Comparison of ENCODE assay signal across 21 cellular contexts in the genomic region with DNA sequence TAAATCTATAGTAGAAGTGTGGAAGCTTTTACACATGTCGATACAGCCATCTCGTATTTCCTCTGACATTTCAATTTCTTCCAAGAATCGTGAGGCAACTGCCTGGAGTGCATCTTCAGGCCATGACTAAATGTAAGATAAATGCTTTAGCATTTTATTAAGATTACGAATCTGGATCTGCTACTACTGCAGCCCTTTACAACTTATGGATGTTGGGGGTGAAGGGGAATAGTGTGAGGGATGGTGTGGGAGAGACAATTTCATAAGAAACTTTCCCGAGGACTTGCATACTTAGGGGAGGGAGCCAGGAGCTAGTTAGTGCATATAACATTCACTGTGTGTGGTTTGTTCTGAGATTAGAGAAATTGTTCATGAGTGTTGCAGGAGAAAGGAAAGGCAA.
"Had no signal": no experiment of that assay in that cellular context is flagged by ENCODE, and none has a peak within 500 bp of the region (broad histone marks: within the 10 kb centered on the region; RNA-seq: fewer than 3 reads in every experiment).

No MANE protein-coding gene starts in this region.

- H3K36me3 Mint-ChIP-seq: activated naive CD8-positive, alpha-beta T cell; brain; naive thymus-derived CD4-positive, alpha-beta T cell had no signal

- H3K4me1 Mint-ChIP-seq: activated B cell treated with CpG ODN at 0.5 μM for 24 hours; brain; central memory CD8-positive, alpha-beta T cell had no signal

- H3K9me3 Mint-ChIP-seq: activated B cell treated with CpG ODN at 0.5 μM for 24 hours; brain; central memory CD8-positive, alpha-beta T cell had no signal

- H3K36me3 ChIP-seq: transverse colon had no signal

- H3K4me3 ChIP-seq: coronary artery, skin epidermis, transverse colon had no signal

- H3K4me3 Mint-ChIP-seq: activated B cell treated with CpG ODN at 0.5 μM for 24 hours; activated CD8-positive, alpha-beta T cell treated with anti-CD3 and anti-CD28 coated beads, Interleukin-2, amount 10 ng/mL, durations not matched to agents 7 days and 5 days; activated naive CD8-positive, alpha-beta T cell; brain; central memory CD8-positive, alpha-beta T cell; naive thymus-derived CD4-positive, alpha-beta T cell had no signal

- H3K27ac Mint-ChIP-seq: activated B cell treated with CpG ODN at 0.5 μM for 24 hours; activated CD8-positive, alpha-beta T cell treated with anti-CD3 and anti-CD28 coated beads, Interleukin-2, amount 10 ng/mL, durations not matched to agents 7 days and 5 days; activated naive CD8-positive, alpha-beta T cell; naive thymus-derived CD4-positive, alpha-beta T cell had no signal

- H3K4me1 ChIP-seq: transverse colon had no signal

- DNase-seq: activated B cell treated with CpG ODN at 0.5 μM for 24 hours; activated CD4-positive, alpha-beta T cell treated with anti-CD3 and anti-CD28 coated beads for 48 hours; activated CD8-positive, alpha-beta memory T cell treated with anti-CD3 and anti-CD28 coated beads, Interleukin-2, amount 50 U/mL, for 4 hours; activated CD8-positive, alpha-beta T cell treated with anti-CD3 and anti-CD28 coated beads, Interleukin-2, amount 10 ng/mL, durations not matched to agents 7 days and 5 days; activated effector memory CD4-positive, alpha-beta T cell treated with anti-CD3 and anti-CD28 coated beads, Interleukin-2, amount 50 U/mL, for 16 hours; activated T-cell treated with anti-CD3 and anti-CD28 coated beads, Interleukin-2, amount 50 U/mL, for 48 hours; amygdala; left colon; mammary epithelial cell; naive thymus-derived CD4-positive, alpha-beta T cell; stimulated activated CD4-positive, alpha-beta T cell treated with anti-CD3 and anti-CD28 coated beads, Interleukin-4, amount 100 ng/mL, for 4 hours; stimulated activated CD8-positive, alpha-beta memory T cell treated with anti-CD3 and anti-CD28 coated beads, Interleukin-4, amount 100 ng/mL, for 48 hours; stimulated activated naive CD4-positive, alpha-beta T cell treated with Interleukin-2 at 50 U/mL for 16 hours; substantia nigra; transverse colon had no signal

- H3K9me3 ChIP-seq: transverse colon had no signal

- H3K27ac ChIP-seq: coronary artery, skin epidermis, transverse colon had no signal

- H3K27me3 ChIP-seq: transverse colon had no signal

- ATAC-seq: activated CD8-positive, alpha-beta T cell treated with anti-CD3 and anti-CD28 coated beads, Interleukin-2, amount 10 ng/mL, durations not matched to agents 7 days and 5 days; esophagus mucosa; left colon; naive thymus-derived CD4-positive, alpha-beta T cell had no signal
